Comparison of ENCODE assay signal across 9 cellular contexts in the genomic region with DNA sequence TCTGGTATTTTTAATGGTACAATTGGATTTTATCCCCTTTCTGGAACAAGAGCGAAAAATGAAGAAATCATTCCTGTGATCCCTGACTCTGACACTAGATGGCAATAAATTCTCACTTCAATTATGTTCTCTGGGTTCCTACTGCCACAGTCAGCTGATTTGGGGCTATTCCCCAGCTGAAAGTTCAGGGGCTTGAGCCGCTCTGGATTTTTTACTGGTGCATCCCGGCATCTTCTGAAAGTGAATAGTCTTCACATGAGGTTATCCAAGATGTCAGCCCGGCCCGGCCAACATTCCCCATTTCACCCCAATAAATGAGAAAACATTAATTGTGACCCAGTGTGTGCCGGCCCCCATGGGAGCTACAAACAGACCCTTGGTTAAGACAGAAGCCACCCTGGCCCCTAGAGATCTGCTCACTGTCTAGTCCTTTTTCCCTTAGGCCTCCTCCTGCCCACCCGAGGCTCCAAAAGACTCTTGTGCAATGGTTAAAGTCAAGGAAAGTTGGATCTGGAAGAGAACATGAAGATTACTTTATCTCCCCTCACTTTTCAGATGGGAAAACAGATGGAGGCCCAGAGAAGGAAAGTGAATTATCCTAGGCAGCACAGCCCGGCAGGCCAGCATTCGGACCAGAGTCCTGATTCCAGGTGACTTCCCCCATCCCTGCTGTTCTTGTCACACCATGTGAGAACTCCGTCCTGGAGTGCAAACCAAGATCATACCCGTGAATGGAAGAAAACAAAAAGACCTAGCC. TPM values are rescaled to one million over a fixed set of nuclear protein-coding genes. Genes with fewer than 3 reads are reported as not detected.
A peak's percentile ranks its signal among the peaks of the same experiment; 100 is the strongest.
DNase-seq lines count a peak whose midpoint lies in the region; ATAC-seq, FAIRE-seq and TF ChIP-seq lines count a peak whose summit lies in the region.
"Had no signal": no experiment of that assay in that cellular context is flagged by ENCODE, and none has a peak within 500 bp of the region (broad histone marks: within the 10 kb centered on the region; RNA-seq: fewer than 3 reads in every experiment).

No MANE protein-coding gene starts in this region.

- no peaks in the 10 kb centered on the region for H3K9me1 ChIP-seq in IMR-90 (ENCODE audit: insufficient read depth, low read length)
- H3K9me1 ChIP-seq in keratinocyte (ENCODE audit: control insufficient read depth, extremely low read depth, insufficient read depth, low read length) = no peaks in the 10 kb centered on the region

- no peak overlapping the region for H4K5ac ChIP-seq in IMR-90 (ENCODE audit: low read depth, low read length)

- TF ChIP-seq RAD21 in IMR-90 (IDR thresholded peaks at IDR 0.05; ENCODE audit: low read length) = peak; percentile 80

- H4K20me1 ChIP-seq in IMR-90 (ENCODE audit: insufficient read depth, low read length) (no peaks in the 10 kb centered on the region), OCI-LY3 (ENCODE audit: insufficient read depth, low read length) (no peaks in the 10 kb centered on the region), keratinocyte (ENCODE audit: control insufficient read depth, extremely low read depth, insufficient read depth, low read length) (no peaks in the 10 kb centered on the region)

- H3K4me2 ChIP-seq in IMR-90 (ENCODE audit: low read depth, low read length) (no peak overlapping the region), OCI-LY3 (ENCODE audit: low read length) (peak overlapping the region; percentile 12), keratinocyte (ENCODE audit: control insufficient read depth, extremely low read depth, insufficient read depth, low read depth, low read length) (peak overlapping the region; percentile 28)

- no peak overlapping the region for H4K91ac ChIP-seq in IMR-90 (ENCODE audit: insufficient read depth, low read depth, low read length)

- no peak for TF ChIP-seq POLR2A in IMR-90 (IDR thresholded peaks at IDR 0.05; ENCODE audit: low read depth, low read length)
- no peak for TF ChIP-seq POLR2A in breast epithelium (IDR thresholded peaks at IDR 0.05)
- no peak for TF ChIP-seq POLR2A in suprapubic skin (IDR thresholded peaks at IDR 0.05)

- H4K8ac ChIP-seq in IMR-90 (ENCODE audit: low read depth in 2 of 2, low read length in 2 of 2) = no peak overlapping the region

- TF ChIP-seq CTCF in IMR-90 (conservative IDR thresholded peaks at IDR 0.05; ENCODE audit: low read depth, low read length) (peak; percentile 84), OCI-LY3 (IDR thresholded peaks at IDR 0.05; ENCODE audit: low read depth, low read length) (peak; percentile 73), breast epithelium (IDR thresholded peaks at IDR 0.05) (peak; percentile 50 to 86 (median 81)), keratinocyte (optimal IDR thresholded peaks at IDR 0.05 in 1 of 3, IDR thresholded peaks at IDR 0.05 in 1 of 3, conservative IDR thresholded peaks at IDR 0.05 in 1 of 3; ENCODE audit: extremely low read depth in 1 of 3, insufficient read depth in 2 of 3, low read length in 3 of 3) (peak; percentile 53 to 73 (median 55)), suprapubic skin (IDR thresholded peaks at IDR 0.05) (peak; percentile 65 to 74)

- H3K4ac ChIP-seq in IMR-90 (ENCODE audit: low read depth, low read length) = no peak overlapping the region

- peak overlapping the region; percentile 83 for H2AK9ac ChIP-seq in IMR-90 (replicated peaks; ENCODE audit: low read depth, low read length, poor library complexity)

- no peak overlapping the region for H3K56ac ChIP-seq in IMR-90 (ENCODE audit: extremely low read depth, insufficient read depth, low read length)

- in situ Hi-C loops in IMR-90 (cut with MboI; ENCODE audit: low sequenced_read_pairs) = loop anchor here (5.0 kb wide), 1 partner anchor 115 kb away; no protein-coding TSS in a partner anchor

- H3K79me1 ChIP-seq in IMR-90 (ENCODE audit: low read depth in 1 of 2, low read length in 2 of 2) = no peaks in the 10 kb centered on the region

- H3K4me3 ChIP-seq in IMR-90 (ENCODE audit: insufficient read depth, low read depth, low read length) (no peak overlapping the region), OCI-LY3 (ENCODE audit: low read length) (no peak overlapping the region), breast epithelium (no peak overlapping the region), keratinocyte (ENCODE audit: control insufficient read depth in 2 of 3, extremely low read depth in 1 of 3, insufficient read depth in 2 of 3, low read depth in 1 of 3, low read length in 3 of 3) (no peak overlapping the region), suprapubic skin (no peak overlapping the region)

- TF ChIP-seq EP300 in suprapubic skin (IDR thresholded peaks at IDR 0.05) = no peak

- peak; percentile 88 for DNase-seq in SIG-M5 treated with dmso at 0.1 percent for 504 hours (lab: John Stamatoyannopoulos, UW; ENCODE audit: unreplicated experiment)
- DNase-seq in SIG-M5 (lab: John Stamatoyannopoulos, UW) = no peak
- peak; percentile 55 for DNase-seq in IMR-90
- no peak for DNase-seq in breast epithelium (ENCODE audit: low spot score in 2 of 2)
- no peak for DNase-seq in keratinocyte (ENCODE audit: low read depth, low spot score)
- DNase-seq in suprapubic skin (ENCODE audit: low spot score in 2 of 2) = no peak
- DNase-seq in NCI-H524 treated with DMSO at 0.1 percent for 48 hours (lab: John Stamatoyannopoulos, UW) = no peak

- CTCF ChIA-PET in IMR-90 (lab: Yijun Ruan, JAX) = interaction anchor here (0.5 to 2.3 kb wide), 7 partner anchors 12 to 135 kb away, joined by 3 to 13 read pairs (median 4); a partner anchor contains a TSS

- POLR2A ChIA-PET in IMR-90 (lab: Charles Lee; ENCODE audit: unreplicated experiment) = interaction anchor here (0.6 to 1.2 kb wide), 2 partner anchors 20 to 21 kb away, joined by 3 read pairs; a partner anchor contains a TSS

- no peak overlapping the region for H2BK120ac ChIP-seq in IMR-90 (ENCODE audit: low read depth, low read length)

- H3K79me2 ChIP-seq in OCI-LY3 (ENCODE audit: low read length) = no peaks in the 10 kb centered on the region
- H3K79me2 ChIP-seq in keratinocyte (ENCODE audit: control insufficient read depth, insufficient read depth, low read length) = no peaks in the 10 kb centered on the region

- H3K27ac ChIP-seq in IMR-90 (ENCODE audit: insufficient read depth, low read length) (no peak overlapping the region), OCI-LY3 (ENCODE audit: low read length) (no peak overlapping the region), breast epithelium (peak overlapping the region in 1 of 2 donors; percentile 5), keratinocyte (ENCODE audit: control insufficient read depth, insufficient read depth, low read length) (peak overlapping the region; percentile 81), suprapubic skin (peak overlapping the region; percentile 85)

- no peak overlapping the region for H2BK5ac ChIP-seq in IMR-90 (ENCODE audit: low read depth, low read length, poor library complexity, severe bottlenecking)

- FAIRE-seq in keratinocyte (lab: Jason Lieb, UNC) = peak; percentile 73
- FAIRE-seq: colon had no signal

- H2AK5ac ChIP-seq in IMR-90 (ENCODE audit: low read depth, low read length) = no peak overlapping the region

- dilution Hi-C loops in IMR-90 (cut with HindIII; ENCODE audit: low sequenced_read_pairs, unreplicated experiment) (no loop called here), keratinocyte (cut with MboI; ENCODE audit: extremely low pct_ligation_motif_present, low sequenced_read_pairs) (no loop called here)

- no peaks in the 10 kb centered on the region for H3K9me3 ChIP-seq in IMR-90 (ENCODE audit: control insufficient read depth, insufficient read depth, low read length)
- H3K9me3 ChIP-seq in OCI-LY3 (ENCODE audit: insufficient read depth, low read length) = no peaks in the 10 kb centered on the region
- no peaks in the 10 kb centered on the region for H3K9me3 ChIP-seq in breast epithelium
- H3K9me3 ChIP-seq in keratinocyte (ENCODE audit: control insufficient read depth, low read depth, low read length) = no peaks in the 10 kb centered on the region
- H3K9me3 ChIP-seq in suprapubic skin = no peaks in the 10 kb centered on the region

- H3K18ac ChIP-seq in IMR-90 (ENCODE audit: low read depth, low read length) = no peak overlapping the region

- no peaks in the 10 kb centered on the region for H3K4me1 ChIP-seq in IMR-90 (ENCODE audit: control insufficient read depth, insufficient read depth, low read length)
- H3K4me1 ChIP-seq in OCI-LY3 (ENCODE audit: low read length) = peaks cover 7% of the 10 kb centered on the region
- no peaks in the 10 kb centered on the region for H3K4me1 ChIP-seq in breast epithelium
- H3K4me1 ChIP-seq in keratinocyte (ENCODE audit: control insufficient read depth, extremely low read depth, insufficient read depth, low read length) = peaks cover 12% of the 10 kb centered on the region
- H3K4me1 ChIP-seq in suprapubic skin = peaks cover 20% of the 10 kb centered on the region

- peak; percentile 77 for ATAC-seq in IMR-90 (ENCODE audit: low read depth)

- no peak overlapping the region for H2BK20ac ChIP-seq in IMR-90 (ENCODE audit: low read depth, low read length)

- H3K27me3 ChIP-seq in IMR-90 (ENCODE audit: control insufficient read depth, insufficient read depth, low read length) (0 out of 2 replicates have a peak, but pooled peaks cover 1% of the 10 kb centered on the region), OCI-LY3 (ENCODE audit: low read depth, low read length) (peaks cover 33% of the 10 kb centered on the region), breast epithelium (no peaks in the 10 kb centered on the region), keratinocyte (ENCODE audit: control insufficient read depth, extremely low read depth, insufficient read depth, low read length) (no peaks in the 10 kb centered on the region), suprapubic skin (no peaks in the 10 kb centered on the region)

- 100% methylated on average over 1 of the region's 11 CpGs; no CpG with 5 or more reads in 1 of the 2 experiments for WGBS in IMR-90 (ENCODE audit: extremely low coverage in 2 of 2, insufficient read length in 1 of 2), 2 experiments
- WGBS in suprapubic skin = 56% methylated on average over 11 of the region's 11 CpGs

- no peak overlapping the region for H3K23ac ChIP-seq in IMR-90 (ENCODE audit: low read depth, low read length)

- H3K9ac ChIP-seq in IMR-90 (ENCODE audit: low read depth, low read length) (no peak overlapping the region), OCI-LY3 (ENCODE audit: low read length) (no peak overlapping the region), keratinocyte (ENCODE audit: control insufficient read depth, extremely low read depth, insufficient read depth, low read length) (peak overlapping the region; percentile 56)

- H2BK15ac ChIP-seq in IMR-90 (ENCODE audit: low read depth, low read length) = no peak overlapping the region

- BruUV-seq in IMR-90 (replicated peaks; lab: Mats Ljungman, UMichigan) = no TSS peak

- no peak overlapping the region for H3K14ac ChIP-seq in IMR-90 (replicated peaks; ENCODE audit: low read depth, low read length)

- peak overlapping the region; percentile 55 for H2AFZ ChIP-seq in IMR-90 (replicated peaks; ENCODE audit: low read length, poor library complexity)
- H2AFZ ChIP-seq in OCI-LY3 (ENCODE audit: low read depth, low read length) = no peak overlapping the region; the same call in 1 of the 2 replicates
- H2AFZ ChIP-seq in keratinocyte (ENCODE audit: control insufficient read depth, low read length) = peak overlapping the region; percentile 0

- intact Hi-C loops in IMR-90 (cut with micrococcal nuclease) = loop anchor here (1.0 to 5.0 kb wide), 4 partner anchors 55 to 693 kb away; a partner anchor contains a TSS
- intact Hi-C loops in breast epithelium (cut with DNase I; ENCODE audit: low total_unique reads) = no loop called here

- no peaks in the 10 kb centered on the region for H3K36me3 ChIP-seq in IMR-90 (ENCODE audit: control insufficient read depth, insufficient read depth, low read length)
- H3K36me3 ChIP-seq in OCI-LY3 (replicated peaks; ENCODE audit: low read depth, low read length) = no peaks in the 10 kb centered on the region
- H3K36me3 ChIP-seq in breast epithelium = no peaks in the 10 kb centered on the region
- no peaks in the 10 kb centered on the region for H3K36me3 ChIP-seq in keratinocyte (ENCODE audit: control insufficient read depth in 2 of 2, extremely low read depth in 1 of 2, insufficient read depth in 2 of 2, low read length in 2 of 2)
- no peaks in the 10 kb centered on the region for H3K36me3 ChIP-seq in suprapubic skin

RNA-seq across cellular contexts. Expression of a gene that starts 20.8 kb away (rescaled TPM):
- 94.5 and 113 TPM in 2 replicates for total RNA-seq in IMR-90 (2012; rRNA removed)
- polyA plus RNA-seq in IMR-90 (2012; rRNA removed) = 282 and 297 TPM in 2 replicates
- 164 and 189 TPM in 2 replicates for polyA plus RNA-seq in IMR-90 (2012; cell fraction: cytosol; rRNA removed)
- polyA plus RNA-seq in IMR-90 (2012; cell fraction: nucleus; rRNA removed; ENCODE audit: low replicate concordance) = 79.4 and 107 TPM in 2 replicates
- total RNA-seq in breast epithelium = 10 to 100 TPM; 22.0 to 39.3 (median 30.9) TPM
- 84.5 to 123 TPM (median 84.7 TPM) in 3 replicates for polyA plus RNA-seq in keratinocyte
- 49.3 TPM for polyA plus RNA-seq in keratinocyte (2011; ENCODE audit: low read depth)
- polyA plus RNA-seq in keratinocyte (2011; cell fraction: cytosol; rRNA removed) = 52.1 and 54.3 TPM in 2 replicates
- 152 and 168 TPM in 2 replicates for polyA plus RNA-seq in keratinocyte (2011; cell fraction: nucleus; rRNA removed)
- polyA plus RNA-seq in keratinocyte (2012; ENCODE audit: low replicate concordance) = 70.8 and 113 TPM in 2 replicates
- polyA minus RNA-seq in keratinocyte = 44.2 to 50.5 TPM (median 48.9 TPM) in 3 replicates
- polyA minus RNA-seq in keratinocyte (2011; cell fraction: cytosol; rRNA and poly(A)+ RNA removed) = 72.3 TPM
- 102 and 139 TPM in 2 replicates for polyA minus RNA-seq in keratinocyte (2011; cell fraction: nucleus; rRNA and poly(A)+ RNA removed)
- total RNA-seq in suprapubic skin = 10 to 100 TPM; 38.5 to 75.3 (median 58.7) TPM

Comparison
In these comparisons a context has a peak if more than half of its experiments do, and no peak if none do; other contexts are left out.
1. DNase-seq: peak in SIG-M5 treated with dmso at 0.1 percent for 504 hours (single experiment) and IMR-90 (single experiment); none in SIG-M5 (single experiment), breast epithelium (0 of 2), keratinocyte (single experiment), suprapubic skin (0 of 2) and NCI-H524 treated with DMSO at 0.1 percent for 48 hours (single experiment).
2. H3K27ac ChIP-seq: peak in keratinocyte (single experiment) and suprapubic skin (single experiment); none in IMR-90 (single experiment) and OCI-LY3 (single experiment).
3. Peak in every context shown above with its lines, with median percentiles within 50 percentile points of each other: CTCF ChIP-seq.